8 cellular contexts compared by ENCODE assay signal in the genomic region with DNA sequence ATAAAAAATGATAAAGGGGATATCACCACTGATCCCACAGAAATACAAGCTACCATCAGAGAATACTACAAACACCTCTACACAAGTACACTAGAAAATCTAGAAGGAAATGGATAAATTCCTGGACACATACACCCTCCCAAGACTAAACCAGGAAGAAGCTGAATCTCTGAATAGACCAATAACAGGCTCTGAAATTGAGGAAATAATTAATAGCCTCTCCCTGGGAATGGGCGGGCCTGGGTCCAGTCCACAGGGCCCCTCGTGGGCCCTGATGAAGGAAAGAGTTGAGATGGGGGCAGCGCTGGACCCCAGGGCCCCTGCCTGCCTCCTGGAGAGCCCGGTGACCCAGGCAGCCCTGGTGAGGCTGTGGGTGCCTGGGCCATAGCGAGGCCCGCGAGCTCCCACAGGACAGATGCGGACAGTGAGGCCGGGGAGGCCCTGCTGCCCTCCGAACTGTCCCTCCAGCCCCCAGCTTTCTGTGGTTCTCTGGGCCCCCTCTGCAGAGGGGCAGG.
DNase-seq lines count a peak whose midpoint lies in the region; ATAC-seq, FAIRE-seq and TF ChIP-seq lines count a peak whose summit lies in the region.
"Not testable (repeated sequence)": the region's sequence is repeated elsewhere in the genome, so short reads cannot be mapped to it uniquely, and the experiment has no call there.

No MANE protein-coding gene starts in this region.

- not testable (repeated sequence) for TF ChIP-seq CTCF in AG10803 (conservative IDR thresholded peaks at IDR 0.05; ENCODE audit: low read length); NB4 (IDR thresholded peaks at IDR 0.05; ENCODE audit: low read depth, low read length); epithelial cell of esophagus (IDR thresholded peaks at IDR 0.05; ENCODE audit: insufficient read depth, low read depth, low read length, missing control alignments); HepG2 (CRISPR knock-in tag; IDR thresholded peaks at IDR 0.05)

- peaks cover 13% of the 10 kb centered on the region for H3K36me3 Mint-ChIP-seq in activated T-helper 2 cell treated with anti-CD3 and anti-CD28 coated beads, Interferon-gamma antibody, Interleukin-2, Interleukin-4, amounts not matched to agents 10 μg/mL and 5 μg/mL and 100 μg/mL, durations not matched to agents 14 hours and 24 hours and 36 hours (ENCODE audit: low read depth)

- H3K9ac ChIP-seq in HepG2 (ENCODE audit: insufficient read depth, low read depth, low read length): peak overlapping the region; percentile 69

- not testable (repeated sequence) for DNase-seq in AG10803 (ENCODE audit: low read depth); NB4 (ENCODE audit: low read depth); activated T-helper 2 cell treated with anti-CD3 and anti-CD28 coated beads, Interferon-gamma antibody, Interleukin-2, Interleukin-4, amounts not matched to agents 10 μg/mL and 5 μg/mL and 100 μg/mL, durations not matched to agents 14 hours and 24 hours and 36 hours (ENCODE audit: low spot score); epithelial cell of esophagus (ENCODE audit: low read depth); HepG2 (ENCODE audit: low spot score); sciatic nerve (ENCODE audit: low spot score)

- H3K27me3 ChIP-seq in HepG2 (ENCODE audit: control insufficient read depth in 1 of 2, insufficient read depth in 2 of 2, low read length in 2 of 2): not testable (repeated sequence)

- not testable (repeated sequence) for H3K27ac Mint-ChIP-seq in activated T-helper 2 cell treated with anti-CD3 and anti-CD28 coated beads, Interferon-gamma antibody, Interleukin-2, Interleukin-4, amounts not matched to agents 10 μg/mL and 5 μg/mL and 100 μg/mL, durations not matched to agents 14 hours and 24 hours and 36 hours

- H3K4me3 ChIP-seq in AG10803 (ENCODE audit: low read length) (peak overlapping the region; percentile 89), NB4 (ENCODE audit: low read depth, low read length) (peak overlapping the region; percentile 75), epithelial cell of esophagus (ENCODE audit: low read length) (peak overlapping the region; percentile 72), HepG2 (replicated peaks in 1 of 3; ENCODE audit: insufficient read depth in 1 of 3, low read depth in 2 of 3, low read length in 3 of 3) (peak overlapping the region; percentile 66 to 91 (median 69))

- WGBS in HepG2 (ENCODE audit: low lambda C conversion rate): 2% methylated on average over 9 of the region's 10 CpGs

- H3K9me3 Mint-ChIP-seq in activated T-helper 2 cell treated with anti-CD3 and anti-CD28 coated beads, Interferon-gamma antibody, Interleukin-2, Interleukin-4, amounts not matched to agents 10 μg/mL and 5 μg/mL and 100 μg/mL, durations not matched to agents 14 hours and 24 hours and 36 hours: not testable (repeated sequence)

- TF ChIP-seq EP300 in HepG2 (IDR thresholded peaks at IDR 0.05; ENCODE audit: low read depth in 2 of 2, low read length in 2 of 2); HepG2 (CRISPR knock-in tag; IDR thresholded peaks at IDR 0.05; ENCODE audit: borderline replicate concordance): not testable (repeated sequence)

- intact Hi-C loops in activated T-helper 2 cell treated with anti-CD3 and anti-CD28 coated beads, Interferon-gamma antibody, Interleukin-2, Interleukin-4, amounts not matched to agents 10 μg/mL and 5 μg/mL and 100 μg/mL, durations not matched to agents 14 hours and 24 hours and 36 hours (cut with micrococcal nuclease): loop anchor here (1.0 to 5.0 kb wide), 3 partner anchors 7 to 574 kb away; a partner anchor contains a TSS
- intact Hi-C loops in HepG2 (cut with micrococcal nuclease; ENCODE audit: unreplicated experiment): loop anchor here (1.0 kb wide), 1 partner anchor 121 kb away; no protein-coding TSS in a partner anchor
- intact Hi-C loops in sciatic nerve (cut with DNase I): not testable (repeated sequence)

- H3K4me2 ChIP-seq in HepG2 (ENCODE audit: low read depth, low read length): peak overlapping the region; percentile 65

- peaks cover 43% of the 10 kb centered on the region for H3K4me1 ChIP-seq in HepG2 (ENCODE audit: insufficient read depth, low read length)

- not testable (repeated sequence) for TF ChIP-seq POLR2A in NB4 (IDR thresholded peaks at IDR 0.05; ENCODE audit: extremely low read depth, insufficient read length); HepG2 (IDR thresholded peaks at IDR 0.05; ENCODE audit: insufficient read depth in 1 of 2, low read depth in 2 of 2, low read length in 2 of 2)

- not testable (repeated sequence) for BruUV-seq in HepG2 (replicated peaks; lab: Mats Ljungman, UMichigan)

- CTCF ChIA-PET in HepG2 (lab: Yijun Ruan, JAX; ENCODE audit: low intra/inter-chr PET ratio, low total read pairs): interaction anchor here (1.3 kb wide), 1 partner anchor 120 kb away, joined by 5 read pairs; no protein-coding TSS in a partner anchor

- TF ChIP-seq RAD21 in HepG2 (CRISPR knock-in tag; IDR thresholded peaks at IDR 0.05): not testable (repeated sequence)

- peak overlapping the region; percentile 86 for H3K4me3 Mint-ChIP-seq in activated T-helper 2 cell treated with anti-CD3 and anti-CD28 coated beads, Interferon-gamma antibody, Interleukin-2, Interleukin-4, amounts not matched to agents 10 μg/mL and 5 μg/mL and 100 μg/mL, durations not matched to agents 14 hours and 24 hours and 36 hours (ENCODE audit: low read depth)

- peak overlapping the region; percentile 53 for H3K27ac ChIP-seq in HepG2 (ENCODE audit: extremely low read length, insufficient read depth, low read length)

- peak; percentile 5 for ATAC-seq in GM19395 (IDR thresholded peaks at IDR 0.05; ENCODE audit: unreplicated experiment)
- ATAC-seq in HG02938 (IDR thresholded peaks at IDR 0.05; ENCODE audit: unreplicated experiment): peak; percentile 19
- peak; percentile 70 for ATAC-seq in HepG2
- ATAC-seq in sciatic nerve: peak; percentile 73

- H3K9me3 ChIP-seq in HepG2 (ENCODE audit: low read length): not testable (repeated sequence)

- H4K20me1 ChIP-seq in HepG2 (ENCODE audit: insufficient read depth, low read length): not testable (repeated sequence)

- H3K36me3 ChIP-seq in HepG2 (replicated peaks in 1 of 2; ENCODE audit: control insufficient read depth in 1 of 2, insufficient read depth in 2 of 2, low read length in 2 of 2): not testable (repeated sequence)

- not testable (repeated sequence) for H3K79me2 ChIP-seq in HepG2 (ENCODE audit: insufficient read depth, low read length)

- not testable (repeated sequence) for FAIRE-seq in HepG2 (lab: Jason Lieb, UNC)

- in situ Hi-C loops in HepG2 (cut with HindIII; ENCODE audit: extremely low pct_ligation_motif_present, low pct_unique_long_range_greater_than_20kb): not testable (repeated sequence)

- H2AFZ ChIP-seq in HepG2 (ENCODE audit: low read length): peak overlapping the region; percentile 79

- H3K27me3 Mint-ChIP-seq in activated T-helper 2 cell treated with anti-CD3 and anti-CD28 coated beads, Interferon-gamma antibody, Interleukin-2, Interleukin-4, amounts not matched to agents 10 μg/mL and 5 μg/mL and 100 μg/mL, durations not matched to agents 14 hours and 24 hours and 36 hours (ENCODE audit: low read depth): peaks cover 13% of the 10 kb centered on the region

- POLR2A ChIA-PET in HepG2 (lab: Yijun Ruan, JAX): interaction anchor here (0.9 to 2.4 kb wide), 7 partner anchors 9 to 735 kb away, joined by 3 to 35 read pairs (median 5); a partner anchor contains a TSS

- H3K4me1 Mint-ChIP-seq in activated T-helper 2 cell treated with anti-CD3 and anti-CD28 coated beads, Interferon-gamma antibody, Interleukin-2, Interleukin-4, amounts not matched to agents 10 μg/mL and 5 μg/mL and 100 μg/mL, durations not matched to agents 14 hours and 24 hours and 36 hours (ENCODE audit: low read depth): peaks cover 30% of the 10 kb centered on the region

TF ChIP-seq in HepG2, 621 proteins besides CTCF, POLR2A, EP300 and RAD21:
- TF ChIP-seq CAMTA2 (CRISPR knock-in tag; IDR thresholded peaks at IDR 0.05; ENCODE audit: borderline replicate concordance): 0 out of 2 replicates have a peak, but pooled peaks have one; percentile 15
- TF ChIP-seq KAT7 (CRISPR knock-in tag; IDR thresholded peaks at IDR 0.05; ENCODE audit: borderline replicate concordance): 0 out of 2 replicates have a peak, but pooled peaks have one; percentile 3
- 0 out of 2 replicates have a peak, but pooled peaks have one; percentile 10 for TF ChIP-seq ZNF563 (CRISPR knock-in tag; IDR thresholded peaks at IDR 0.05)
- 0 out of 2 replicates have a peak, but pooled peaks have one; percentile 25 for TF ChIP-seq SETDB1 (CRISPR knock-in tag; IDR thresholded peaks at IDR 0.05; ENCODE audit: borderline replicate concordance)
- TF ChIP-seq, protein P1, sequence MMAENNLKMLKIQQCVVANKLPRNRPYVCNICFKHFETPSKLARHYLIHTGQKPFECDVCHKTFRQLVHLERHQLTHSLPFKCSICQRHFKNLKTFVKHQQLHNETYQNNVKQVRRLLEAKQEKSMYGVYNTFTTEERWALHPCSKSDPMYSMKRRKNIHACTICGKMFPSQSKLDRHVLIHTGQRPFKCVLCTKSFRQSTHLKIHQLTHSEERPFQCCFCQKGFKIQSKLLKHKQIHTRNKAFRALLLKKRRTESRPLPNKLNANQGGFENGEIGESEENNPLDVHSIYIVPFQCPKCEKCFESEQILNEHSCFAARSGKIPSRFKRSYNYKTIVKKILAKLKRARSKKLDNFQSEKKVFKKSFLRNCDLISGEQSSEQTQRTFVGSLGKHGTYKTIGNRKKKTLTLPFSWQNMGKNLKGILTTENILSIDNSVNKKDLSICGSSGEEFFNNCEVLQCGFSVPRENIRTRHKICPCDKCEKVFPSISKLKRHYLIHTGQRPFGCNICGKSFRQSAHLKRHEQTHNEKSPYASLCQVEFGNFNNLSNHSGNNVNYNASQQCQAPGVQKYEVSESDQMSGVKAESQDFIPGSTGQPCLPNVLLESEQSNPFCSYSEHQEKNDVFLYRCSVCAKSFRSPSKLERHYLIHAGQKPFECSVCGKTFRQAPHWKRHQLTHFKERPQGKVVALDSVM (CRISPR knock-in tag; IDR thresholded peaks at IDR 0.05): peak; percentile 62; the same call in 1 of the 2 replicates
- not testable (repeated sequence) for TF ChIP-seq ATF7 (IDR thresholded peaks at IDR 0.05)
- TF ChIP-seq ATF7 (CRISPR knock-in tag; IDR thresholded peaks at IDR 0.05): 0 out of 2 replicates have a peak, but pooled peaks have one; percentile 1
- TF ChIP-seq DR1 (CRISPR knock-in tag; IDR thresholded peaks at IDR 0.05): 0 out of 2 replicates have a peak, but pooled peaks have one; percentile 2
- TF ChIP-seq ZNF629 (CRISPR knock-in tag; conservative IDR thresholded peaks at IDR 0.05): peak; percentile 74

Comparison
In these comparisons a context has a peak if more than half of its experiments do, and no peak if none do; other contexts are left out.
1. ATAC-seq: peak in every context shown above with its lines; median percentile 73 in sciatic nerve; 70 in HepG2; 19 in HG02938; 5 in GM19395.